In genomic region chr10:19702215-19702614, GRCh38 we compare ENCODE assay signal across 1 cellular context.
TF ChIP-seq lines count a peak whose summit lies in the region.

No MANE protein-coding gene starts in this region.

TF ChIP-seq in GM23338, 12 proteins besides CTCF, POLR2A, EP300 and RAD21 (continued from another document):
- TF ChIP-seq ZNF462 (CRISPR knock-in tag; IDR thresholded peaks at IDR 0.05), result no peak
- TF ChIP-seq EZH2 (IDR thresholded peaks at IDR 0.05; ENCODE audit: low read depth, unreplicated experiment), result no peak
- TF ChIP-seq NANOG (IDR thresholded peaks at IDR 0.05; ENCODE audit: borderline replicate concordance), result no peak
- no peak for TF ChIP-seq EZH2phosphoT487 (IDR thresholded peaks at IDR 0.05; ENCODE audit: unreplicated experiment)
- TF ChIP-seq JUNB (IDR thresholded peaks at IDR 0.05; ENCODE audit: unreplicated experiment), result no peak
- TF ChIP-seq POLR2AphosphoS5 (IDR thresholded peaks at IDR 0.05; ENCODE audit: low read depth), result no peak
- TF ChIP-seq, protein P1, sequence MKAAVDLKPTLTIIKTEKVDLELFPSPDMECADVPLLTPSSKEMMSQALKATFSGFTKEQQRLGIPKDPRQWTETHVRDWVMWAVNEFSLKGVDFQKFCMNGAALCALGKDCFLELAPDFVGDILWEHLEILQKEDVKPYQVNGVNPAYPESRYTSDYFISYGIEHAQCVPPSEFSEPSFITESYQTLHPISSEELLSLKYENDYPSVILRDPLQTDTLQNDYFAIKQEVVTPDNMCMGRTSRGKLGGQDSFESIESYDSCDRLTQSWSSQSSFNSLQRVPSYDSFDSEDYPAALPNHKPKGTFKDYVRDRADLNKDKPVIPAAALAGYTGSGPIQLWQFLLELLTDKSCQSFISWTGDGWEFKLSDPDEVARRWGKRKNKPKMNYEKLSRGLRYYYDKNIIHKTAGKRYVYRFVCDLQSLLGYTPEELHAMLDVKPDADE (IDR thresholded peaks at IDR 0.05), result no peak
- no peak for TF ChIP-seq ZNF331 (CRISPR knock-in tag; IDR thresholded peaks at IDR 0.05; ENCODE audit: low read depth)
TF ChIP-seq in GM23338: peak in this region for 0.
